1 cellular context compared by ENCODE assay signal in the genomic region with DNA sequence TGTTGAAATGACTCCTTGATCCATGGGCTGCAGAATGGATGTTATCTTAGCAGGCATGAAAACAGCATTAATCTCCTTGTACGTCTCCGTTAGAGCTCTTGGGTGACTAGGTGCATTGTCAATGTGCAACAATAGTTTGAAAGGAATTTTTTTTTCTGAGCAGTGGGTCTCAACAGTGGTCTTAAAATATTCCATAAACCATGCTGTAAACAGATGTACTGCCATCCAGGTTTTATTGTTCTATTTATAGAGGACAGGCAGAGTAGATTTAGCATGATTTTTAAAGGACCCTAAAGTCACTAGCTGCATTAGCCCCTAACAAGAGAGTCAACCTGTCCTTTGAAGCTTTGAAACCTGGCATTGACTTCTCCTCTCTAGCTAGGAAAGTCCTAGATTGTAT.
TF ChIP-seq lines count a peak whose summit lies in the region.

No MANE protein-coding gene starts in this region.

TF ChIP-seq in K562, 482 proteins besides CTCF, POLR2A, EP300 and RAD21 (continued from another document):
- no peak for TF ChIP-seq NRF1 (conservative IDR thresholded peaks at IDR 0.05 in 1 of 2, IDR thresholded peaks at IDR 0.05 in 1 of 2)
- TF ChIP-seq MAZ (CRISPR knock-in tag; conservative IDR thresholded peaks at IDR 0.05 in 1 of 2, IDR thresholded peaks at IDR 0.05 in 1 of 2) = no peak
- no peak for TF ChIP-seq SP1 (CRISPR knock-in tag; IDR thresholded peaks at IDR 0.05)
- TF ChIP-seq TRIM24 (IDR thresholded peaks at IDR 0.05) = no peak
- TF ChIP-seq ZNF384 (IDR thresholded peaks at IDR 0.05; ENCODE audit: low read depth, low read length) = no peak
- TF ChIP-seq, protein P1, sequence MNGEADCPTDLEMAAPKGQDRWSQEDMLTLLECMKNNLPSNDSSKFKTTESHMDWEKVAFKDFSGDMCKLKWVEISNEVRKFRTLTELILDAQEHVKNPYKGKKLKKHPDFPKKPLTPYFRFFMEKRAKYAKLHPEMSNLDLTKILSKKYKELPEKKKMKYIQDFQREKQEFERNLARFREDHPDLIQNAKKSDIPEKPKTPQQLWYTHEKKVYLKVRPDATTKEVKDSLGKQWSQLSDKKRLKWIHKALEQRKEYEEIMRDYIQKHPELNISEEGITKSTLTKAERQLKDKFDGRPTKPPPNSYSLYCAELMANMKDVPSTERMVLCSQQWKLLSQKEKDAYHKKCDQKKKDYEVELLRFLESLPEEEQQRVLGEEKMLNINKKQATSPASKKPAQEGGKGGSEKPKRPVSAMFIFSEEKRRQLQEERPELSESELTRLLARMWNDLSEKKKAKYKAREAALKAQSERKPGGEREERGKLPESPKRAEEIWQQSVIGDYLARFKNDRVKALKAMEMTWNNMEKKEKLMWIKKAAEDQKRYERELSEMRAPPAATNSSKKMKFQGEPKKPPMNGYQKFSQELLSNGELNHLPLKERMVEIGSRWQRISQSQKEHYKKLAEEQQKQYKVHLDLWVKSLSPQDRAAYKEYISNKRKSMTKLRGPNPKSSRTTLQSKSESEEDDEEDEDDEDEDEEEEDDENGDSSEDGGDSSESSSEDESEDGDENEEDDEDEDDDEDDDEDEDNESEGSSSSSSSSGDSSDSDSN (IDR thresholded peaks at IDR 0.05; ENCODE audit: borderline replicate concordance in 1 of 2, low read depth in 2 of 2, low read length in 2 of 2) = no peak
- TF ChIP-seq FOXJ3 (CRISPR knock-in tag; IDR thresholded peaks at IDR 0.05) = no peak
- TF ChIP-seq GTF2F1 (IDR thresholded peaks at IDR 0.05; ENCODE audit: low read depth, low read length) = no peak
- no peak for TF ChIP-seq ZNF561 (CRISPR knock-in tag; conservative IDR thresholded peaks at IDR 0.05)
- peak in 1 of 2 experiments; percentile 66; a peak in 1 of 3 replicates for TF ChIP-seq CBX3 (IDR thresholded peaks at IDR 0.05; ENCODE audit: borderline replicate concordance in 1 of 2, low read length in 2 of 2)
- TF ChIP-seq ZNF239 (CRISPR knock-in tag; IDR thresholded peaks at IDR 0.05) = no peak
